9 cellular contexts compared by ENCODE assay signal in genomic region chr17:17848311-17848710, GRCh38. TPM values are rescaled to one million over a fixed set of nuclear protein-coding genes. Genes with fewer than 3 reads are reported as not detected.
DNase-seq lines count a peak whose midpoint lies in the region; ATAC-seq, FAIRE-seq and TF ChIP-seq lines count a peak whose summit lies in the region.
"Had no signal": no experiment of that assay in that cellular context is flagged by ENCODE, and none has a peak within 500 bp of the region (broad histone marks: within the 10 kb centered on the region; RNA-seq: fewer than 3 reads in every experiment).

No MANE protein-coding gene starts in this region.

- FAIRE-seq in small intestine (lab: Jason Lieb, UNC) (no peak), RCC 7860 (lab: Jason Lieb, UNC) (no peak), pancreas (lab: Jason Lieb, UNC) (no peak)
- FAIRE-seq: D721Med had no signal

- POLR2A ChIA-PET in HEK293 (lab: Yijun Ruan, JAX), result interaction anchor here (6.2 kb wide), 1 partner anchor 12 kb away, joined by 31 read pairs; the partner anchor contains the start of gene SREBF1

- peak overlapping the region; percentile 76 to 95 (median 90) for H3K4me2 ChIP-seq in BLaER1 treated with 17β-estradiol and CSF1 and Interleukin-3, amounts not matched to agents 10 nM and 100 nM

- H3K27me3 ChIP-seq in BLaER1 treated with 17β-estradiol and CSF1 and Interleukin-3, amounts not matched to agents 10 nM and 100 nM, result no peaks in the 10 kb centered on the region
- H3K27me3 ChIP-seq in colonic mucosa, result no peaks in the 10 kb centered on the region
- no peaks in the 10 kb centered on the region for H3K27me3 ChIP-seq in rectal smooth muscle tissue (ENCODE audit: control insufficient read depth, insufficient read depth, low read length)
- no peaks in the 10 kb centered on the region for H3K27me3 ChIP-seq in small intestine (ENCODE audit: control insufficient read depth in 2 of 2, insufficient read depth in 2 of 2, low read length in 2 of 2)
- H3K27me3 ChIP-seq in pancreas, result no peaks in the 10 kb centered on the region

- DNase-seq in colonic mucosa, result no peak
- DNase-seq in small intestine, result no peak
- no peak for DNase-seq in RCC 7860 (ENCODE audit: low spot score)
- DNase-seq in sciatic nerve (ENCODE audit: low spot score), result no peak
- no peak for DNase-seq in pancreas

- no peaks in the 10 kb centered on the region for H4K20me1 ChIP-seq in BLaER1 treated with 17β-estradiol and CSF1 and Interleukin-3, amounts not matched to agents 10 nM and 100 nM

- H3K9me3 ChIP-seq in BLaER1 treated with 17β-estradiol and CSF1 and Interleukin-3, amounts not matched to agents 10 nM and 100 nM (replicated peaks in 1 of 11), result no peaks in the 10 kb centered on the region
- H3K9me3 ChIP-seq in HEK293 (ENCODE audit: control insufficient read depth, insufficient read depth, low read depth, low read length) (no peaks in the 10 kb centered on the region), colonic mucosa (no peaks in the 10 kb centered on the region), small intestine (ENCODE audit: control insufficient read depth, low read depth) (no peaks in the 10 kb centered on the region), pancreas (no peaks in the 10 kb centered on the region)

- H3K4me3 ChIP-seq in BLaER1 treated with 17β-estradiol and CSF1 and Interleukin-3, amounts not matched to agents 10 nM and 100 nM, result 0 out of 20 replicates have a peak overlapping the region, but pooled peaks of 1 of the 10 experiments have one; percentile 2
- H3K4me3 ChIP-seq in HEK293 (ENCODE audit: low read depth, low read length), result no peak overlapping the region
- no peak overlapping the region for H3K4me3 ChIP-seq in colonic mucosa
- H3K4me3 ChIP-seq in rectal smooth muscle tissue (ENCODE audit: low read length), result no peak overlapping the region
- no peak overlapping the region for H3K4me3 ChIP-seq in small intestine (ENCODE audit: low read depth in 1 of 2, low read length in 2 of 2)
- H3K4me3 ChIP-seq in pancreas, result no peak overlapping the region

- intact Hi-C loops in colonic mucosa (cut with DNase I), result no loop called here
- intact Hi-C loops in sciatic nerve (cut with DNase I), result no loop called here
- intact Hi-C loops in pancreas (cut with DNase I), result no loop called here

- no peak for ATAC-seq in sciatic nerve
- ATAC-seq in pancreas, result no peak

- H3K27ac ChIP-seq in BLaER1 treated with 17β-estradiol and CSF1 and Interleukin-3, amounts not matched to agents 10 nM and 100 nM, result peak overlapping the region in 10 of 11 experiments; percentile 24 to 92 (median 83); a peak in 18 of 22 replicates
- H3K27ac ChIP-seq in HEK293 (ENCODE audit: extremely low read depth, low read depth, low read length) (peak overlapping the region; percentile 70; the same call in 1 of the 2 replicates), colonic mucosa (peak overlapping the region; percentile 71), rectal smooth muscle tissue (ENCODE audit: low read depth, low read length) (peak overlapping the region; percentile 10), small intestine (ENCODE audit: low read depth in 1 of 2, low read length in 1 of 2) (peak overlapping the region in 1 of 2 donors; percentile 22), pancreas (peak overlapping the region in 1 of 4 donors; percentile 56)

- CTCF ChIA-PET in HEK293 (lab: Yijun Ruan, JAX), result interaction anchor here (0.6 to 2.5 kb wide), 6 partner anchors 10 to 111 kb away, joined by 3 to 12 read pairs (median 4); no protein-coding TSS in a partner anchor

- WGBS in small intestine, 3 donors, result 90 to 94% (median 91%) methylated on average over 8 of the region's 8 CpGs
- 95 to 97% methylated on average over 7 to 8 of the region's 8 CpGs for WGBS in pancreas, 2 donors

- H3K4me1 ChIP-seq in BLaER1 treated with 17β-estradiol and CSF1 and Interleukin-3, amounts not matched to agents 10 nM and 100 nM, result peaks cover 60 to 94% (median 82%) of the 10 kb centered on the region in 10 experiments
- H3K4me1 ChIP-seq in HEK293 (ENCODE audit: control insufficient read depth, insufficient read depth, low read length), result peaks cover 25% of the 10 kb centered on the region
- H3K4me1 ChIP-seq in colonic mucosa, result peaks cover 7% of the 10 kb centered on the region
- H3K4me1 ChIP-seq in rectal smooth muscle tissue (ENCODE audit: control insufficient read depth, insufficient read depth, low read length), result peaks cover 15% of the 10 kb centered on the region
- peaks cover 0 to 6% of the 10 kb centered on the region in 2 donors for H3K4me1 ChIP-seq in small intestine (ENCODE audit: control insufficient read depth in 2 of 2, insufficient read depth in 1 of 2, low read depth in 1 of 2, low read length in 1 of 2)
- H3K4me1 ChIP-seq in pancreas, result peaks cover 0 to 14% (median 0%) of the 10 kb centered on the region in 3 donors

- peak overlapping the region; percentile 0 to 78 (median 62); a peak in 18 of 22 replicates for H3K9ac ChIP-seq in BLaER1 treated with 17β-estradiol and CSF1 and Interleukin-3, amounts not matched to agents 10 nM and 100 nM
- H3K9ac ChIP-seq in colonic mucosa (ENCODE audit: low read depth in 2 of 2, low read length in 2 of 2) (no peak overlapping the region), rectal smooth muscle tissue (ENCODE audit: low read length) (no peak overlapping the region)

- peaks cover 0 to 12% (median 0%) of the 10 kb centered on the region in 11 experiments; a peak in 1 of 22 replicates for H3K36me3 ChIP-seq in BLaER1 treated with 17β-estradiol and CSF1 and Interleukin-3, amounts not matched to agents 10 nM and 100 nM
- H3K36me3 ChIP-seq in HEK293 (ENCODE audit: control insufficient read depth in 2 of 2, insufficient read depth in 1 of 2, low read length in 2 of 2), result peaks cover 0 to 3% of the 10 kb centered on the region in 2 experiments; a peak in 1 of 3 replicates
- H3K36me3 ChIP-seq in colonic mucosa, result no peaks in the 10 kb centered on the region
- H3K36me3 ChIP-seq in rectal smooth muscle tissue (ENCODE audit: control insufficient read depth, insufficient read depth, low read length), result peaks cover 12% of the 10 kb centered on the region
- H3K36me3 ChIP-seq in small intestine (ENCODE audit: control insufficient read depth in 2 of 2, insufficient read depth in 2 of 2, low read length in 2 of 2), result no peaks in the 10 kb centered on the region
- H3K36me3 ChIP-seq in pancreas, result peaks cover 0 to 8% (median 0%) of the 10 kb centered on the region in 3 donors

- TF ChIP-seq CTCF in HEK293 (tag by site-specific recombination; IDR thresholded peaks at IDR 0.05) (no peak), colonic mucosa (IDR thresholded peaks at IDR 0.05) (no peak), pancreas (IDR thresholded peaks at IDR 0.05) (no peak)

TF ChIP-seq in HEK293, 187 proteins besides CTCF, POLR2A, EP300 and RAD21:
- TF ChIP-seq ZNF830 (tag by site-specific recombination; IDR thresholded peaks at IDR 0.05; ENCODE audit: low read depth), result no peak
- TF ChIP-seq ZNF510 (tag by site-specific recombination; IDR thresholded peaks at IDR 0.05; ENCODE audit: insufficient replicate concordance), result no peak
- no peak for TF ChIP-seq SCRT1 (tag by site-specific recombination; IDR thresholded peaks at IDR 0.05; ENCODE audit: borderline replicate concordance)
- no peak for TF ChIP-seq ZFP41 (tag by site-specific recombination; IDR thresholded peaks at IDR 0.05; ENCODE audit: borderline replicate concordance)
- no peak for TF ChIP-seq ZNF23 (tag by site-specific recombination; IDR thresholded peaks at IDR 0.05; ENCODE audit: borderline replicate concordance)
- TF ChIP-seq ZSCAN16 (tag by site-specific recombination; IDR thresholded peaks at IDR 0.05), result no peak

RNA-seq across cellular contexts. Expression of gene SREBF1, which starts 11.5 kb away (rescaled TPM):
- total RNA-seq in colonic mucosa (100 to 1,000 TPM; 170 to 174 TPM), sciatic nerve (257 TPM), pancreas (10 to 100 TPM; 12.0 to 38.1 (median 24.3) TPM)
- polyA plus RNA-seq in small intestine (100 to 1,000 TPM in 2 of 3 donors, 10 to 100 TPM in 1; 99.7 to 155 (median 111) TPM), pancreas (10 to 100 TPM; 67.3 to 77.5 TPM)

Comparison
In these comparisons a context has a peak if more than half of its experiments do, and no peak if none do; other contexts are left out.
1. H3K9ac ChIP-seq: peak in BLaER1 treated with 17β-estradiol and CSF1 and Interleukin-3, amounts not matched to agents 10 nM and 100 nM (11 of 11); none in colonic mucosa (0 of 2) and rectal smooth muscle tissue (single experiment).